Comparison of ENCODE assay signal across 11 cellular contexts in genomic region chr10:24382596-24382978, GRCh38.
DNase-seq lines count a peak whose midpoint lies in the region; ATAC-seq and TF ChIP-seq lines count a peak whose summit lies in the region.
"Had no signal": no experiment of that assay in that cellular context is flagged by ENCODE, and none has a peak within 500 bp of the region (broad histone marks: within the 10 kb centered on the region; RNA-seq: fewer than 3 reads in every experiment).

No MANE protein-coding gene starts in this region.

- DNase-seq in activated naive CD8-positive, alpha-beta T cell treated with anti-CD3 and anti-CD28 coated beads, Interleukin-2, amount 50 U/mL, for 24 hours = no peak
- no peak for DNase-seq in activated naive CD8-positive, alpha-beta T cell treated with anti-CD3 and anti-CD28 coated beads for 36 hours
- DNase-seq in endodermal cell (no peak), type B pancreatic cell (ENCODE audit: extremely low spot score, unreplicated experiment) (no peak)
- peak; percentile 6 for DNase-seq in stimulated activated naive CD8-positive, alpha-beta T cell treated with anti-CD3 and anti-CD28 coated beads, Interleukin-15, Interleukin-2, amounts not matched to agents 100 U/mL and 50 U/mL, for 24 hours
- DNase-seq: C1 segment of cervical spinal cord, NCI-H345, T-cell had no signal

- H3K4me3 ChIP-seq in endodermal cell (ENCODE audit: low read length) = no peak overlapping the region

- peaks cover 21% of the 10 kb centered on the region for H3K4me1 ChIP-seq in endodermal cell (ENCODE audit: control insufficient read depth, insufficient read depth, low read length)

- 89 to 90% methylated on average over 2 to 3 of the region's 3 CpGs for WGBS in endodermal cell (ENCODE audit: insufficient coverage in 1 of 2, insufficient read length in 1 of 2), 2 experiments

- TF ChIP-seq CTCF in endodermal cell (conservative IDR thresholded peaks at IDR 0.05) (no peak), type B pancreatic cell (conservative IDR thresholded peaks at IDR 0.05) (no peak)

- H3K27me3 ChIP-seq in endodermal cell (ENCODE audit: control insufficient read depth, insufficient read depth, low read length, poor library complexity, severe bottlenecking) = no peaks in the 10 kb centered on the region

- H3K27me3 Mint-ChIP-seq in activated naive CD8-positive, alpha-beta T cell treated with anti-CD3 and anti-CD28 coated beads, Interleukin-2, amount 50 U/mL, for 24 hours = peaks cover 17% of the 10 kb centered on the region
- H3K27me3 Mint-ChIP-seq in activated naive CD8-positive, alpha-beta T cell treated with anti-CD3 and anti-CD28 coated beads for 36 hours = peaks cover 48% of the 10 kb centered on the region
- no peaks in the 10 kb centered on the region for H3K27me3 Mint-ChIP-seq in endodermal cell (ENCODE audit: insufficient read depth)
- H3K27me3 Mint-ChIP-seq in type B pancreatic cell = no peaks in the 10 kb centered on the region

- H3K4me3 Mint-ChIP-seq in activated naive CD8-positive, alpha-beta T cell treated with anti-CD3 and anti-CD28 coated beads, Interleukin-2, amount 50 U/mL, for 24 hours = no peak overlapping the region
- H3K4me3 Mint-ChIP-seq in activated naive CD8-positive, alpha-beta T cell treated with anti-CD3 and anti-CD28 coated beads for 36 hours = no peak overlapping the region
- H3K4me3 Mint-ChIP-seq in endodermal cell (no peak overlapping the region), type B pancreatic cell (no peak overlapping the region)
- H3K4me3 Mint-ChIP-seq: T-cell had no signal

- no peaks in the 10 kb centered on the region for H3K9me3 ChIP-seq in endodermal cell (ENCODE audit: control insufficient read depth, low read length)

- H3K9me3 Mint-ChIP-seq in activated naive CD8-positive, alpha-beta T cell treated with anti-CD3 and anti-CD28 coated beads, Interleukin-2, amount 50 U/mL, for 24 hours = no peaks in the 10 kb centered on the region
- H3K9me3 Mint-ChIP-seq in activated naive CD8-positive, alpha-beta T cell treated with anti-CD3 and anti-CD28 coated beads for 36 hours = peaks cover 2% of the 10 kb centered on the region
- H3K9me3 Mint-ChIP-seq in endodermal cell (peaks cover 1% of the 10 kb centered on the region), type B pancreatic cell (no peaks in the 10 kb centered on the region)
- H3K9me3 Mint-ChIP-seq: T-cell had no signal

- H3K36me3 Mint-ChIP-seq in activated naive CD8-positive, alpha-beta T cell treated with anti-CD3 and anti-CD28 coated beads, Interleukin-2, amount 50 U/mL, for 24 hours (ENCODE audit: low read depth) = no peaks in the 10 kb centered on the region
- H3K36me3 Mint-ChIP-seq in activated naive CD8-positive, alpha-beta T cell treated with anti-CD3 and anti-CD28 coated beads for 36 hours = no peaks in the 10 kb centered on the region
- H3K36me3 Mint-ChIP-seq in endodermal cell (ENCODE audit: low read depth) = peaks cover 4% of the 10 kb centered on the region
- H3K36me3 Mint-ChIP-seq in type B pancreatic cell = peaks cover 44% of the 10 kb centered on the region
- H3K36me3 Mint-ChIP-seq: T-cell had no signal

- peak overlapping the region; percentile 6 for H3K9ac ChIP-seq in endodermal cell (ENCODE audit: extremely low read depth, low read length, poor library complexity, severe bottlenecking)

- ATAC-seq in activated naive CD8-positive, alpha-beta T cell treated with anti-CD3 and anti-CD28 coated beads, Interleukin-2, amount 50 U/mL, for 24 hours = peak; percentile 35
- ATAC-seq in HG03432 (IDR thresholded peaks at IDR 0.05; ENCODE audit: unreplicated experiment) = peak; percentile 25
- peak; percentile 62 for ATAC-seq in stimulated activated naive CD8-positive, alpha-beta T cell treated with anti-CD3 and anti-CD28 coated beads, Interleukin-15, Interleukin-2, amounts not matched to agents 100 U/mL and 50 U/mL, for 24 hours
- ATAC-seq in GM19467 (IDR thresholded peaks at IDR 0.05; ENCODE audit: unreplicated experiment) = no peak
- ATAC-seq in GM21737 (IDR thresholded peaks at IDR 0.05; ENCODE audit: unreplicated experiment) = no peak
- ATAC-seq: T-cell had no signal

- no peak overlapping the region for H3K27ac Mint-ChIP-seq in activated naive CD8-positive, alpha-beta T cell treated with anti-CD3 and anti-CD28 coated beads, Interleukin-2, amount 50 U/mL, for 24 hours
- H3K27ac Mint-ChIP-seq in activated naive CD8-positive, alpha-beta T cell treated with anti-CD3 and anti-CD28 coated beads for 36 hours = no peak overlapping the region
- H3K27ac Mint-ChIP-seq in endodermal cell = peak overlapping the region; percentile 98
- H3K27ac Mint-ChIP-seq in type B pancreatic cell = no peak overlapping the region
- H3K27ac Mint-ChIP-seq: T-cell had no signal

- peaks cover 11% of the 10 kb centered on the region for H3K36me3 ChIP-seq in endodermal cell (ENCODE audit: control insufficient read depth, insufficient read depth, low read length)

- H3K4me1 Mint-ChIP-seq in activated naive CD8-positive, alpha-beta T cell treated with anti-CD3 and anti-CD28 coated beads, Interleukin-2, amount 50 U/mL, for 24 hours = peaks cover 15% of the 10 kb centered on the region
- H3K4me1 Mint-ChIP-seq in activated naive CD8-positive, alpha-beta T cell treated with anti-CD3 and anti-CD28 coated beads for 36 hours = peaks cover 12% of the 10 kb centered on the region
- H3K4me1 Mint-ChIP-seq in endodermal cell = peaks cover 29% of the 10 kb centered on the region
- peaks cover 37% of the 10 kb centered on the region for H3K4me1 Mint-ChIP-seq in type B pancreatic cell (ENCODE audit: unreplicated experiment)
- H3K4me1 Mint-ChIP-seq: T-cell had no signal

- H3K27ac ChIP-seq in endodermal cell (ENCODE audit: low read depth, low read length) = no peak overlapping the region

Comparison
In these comparisons a context has a peak if more than half of its experiments do, and no peak if none do; other contexts are left out.
1. ATAC-seq: peak in activated naive CD8-positive, alpha-beta T cell treated with anti-CD3 and anti-CD28 coated beads, Interleukin-2, amount 50 U/mL, for 24 hours (single experiment), HG03432 (single experiment) and stimulated activated naive CD8-positive, alpha-beta T cell treated with anti-CD3 and anti-CD28 coated beads, Interleukin-15, Interleukin-2, amounts not matched to agents 100 U/mL and 50 U/mL, for 24 hours (single experiment); none in GM19467 (single experiment) and GM21737 (single experiment).